11 cellular contexts compared by ENCODE assay signal in the genomic region with DNA sequence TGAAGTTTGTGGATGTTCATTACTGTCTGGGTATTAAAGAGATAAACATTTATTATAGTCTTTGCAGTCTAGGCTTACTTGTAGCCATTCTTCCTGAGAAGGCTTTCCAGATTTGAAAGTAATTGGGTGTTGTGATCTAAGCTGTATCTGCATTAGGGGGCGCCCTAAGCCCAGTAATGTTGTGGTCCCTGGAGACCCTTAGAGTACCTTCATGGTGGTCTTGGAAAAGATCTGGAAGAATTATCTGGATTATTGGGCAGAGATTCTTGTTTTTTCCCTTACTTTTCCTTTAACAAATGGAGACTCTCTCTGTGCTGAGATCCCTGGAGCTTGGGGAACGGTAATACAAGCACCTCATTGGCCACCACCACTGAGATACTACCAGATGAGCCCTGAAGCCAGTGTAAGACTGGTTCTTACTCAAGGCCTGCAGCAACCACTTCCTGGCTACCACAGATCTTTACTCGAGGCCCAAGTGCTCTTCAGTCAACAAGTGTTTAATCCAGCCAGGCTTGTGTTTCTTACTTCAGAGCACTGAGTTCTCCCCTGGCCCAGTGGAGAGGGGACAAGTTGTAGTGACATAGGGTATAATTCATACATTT.
DNase-seq lines count a peak whose midpoint lies in the region; ATAC-seq, FAIRE-seq and TF ChIP-seq lines count a peak whose summit lies in the region.
"Had no signal": no experiment of that assay in that cellular context is flagged by ENCODE, and none has a peak within 500 bp of the region (broad histone marks: within the 10 kb centered on the region; RNA-seq: fewer than 3 reads in every experiment).

No MANE protein-coding gene starts in this region.

- no peak overlapping the region for H3K27ac Mint-ChIP-seq in astrocyte (ENCODE audit: unreplicated experiment)
- H3K27ac Mint-ChIP-seq: activated naive CD4-positive, alpha-beta T cell treated with anti-CD3 and anti-CD28 coated beads, Interleukin-2, amount 50 U/mL, for 24 hours had no signal

- no peak overlapping the region for H3K23ac ChIP-seq in mesenchymal stem cell (ENCODE audit: low read length in 2 of 2)

- WGBS in mesenchymal stem cell: 63% methylated on average over 2 of the region's 3 CpGs

- no peaks in the 10 kb centered on the region for H3K27me3 Mint-ChIP-seq in astrocyte (ENCODE audit: low read depth, unreplicated experiment)
- H3K27me3 Mint-ChIP-seq: activated naive CD4-positive, alpha-beta T cell treated with anti-CD3 and anti-CD28 coated beads, Interleukin-2, amount 50 U/mL, for 24 hours had no signal

- H3K36me3 Mint-ChIP-seq in astrocyte (ENCODE audit: low read depth, unreplicated experiment): no peaks in the 10 kb centered on the region

- no peak overlapping the region for H4K8ac ChIP-seq in mesenchymal stem cell (ENCODE audit: low read length)

- H3K18ac ChIP-seq in mesenchymal stem cell (ENCODE audit: low read depth in 1 of 2, low read length in 2 of 2): no peak overlapping the region

- no peak overlapping the region for H2AFZ ChIP-seq in astrocyte (ENCODE audit: low read depth, low read length)
- H2AFZ ChIP-seq in mesenchymal stem cell (ENCODE audit: low read depth, low read length): no peak overlapping the region

- no peak overlapping the region for H3K4ac ChIP-seq in mesenchymal stem cell (ENCODE audit: low read depth in 1 of 2, low read length in 2 of 2)

- no peak overlapping the region for H3K4me3 Mint-ChIP-seq in astrocyte (ENCODE audit: unreplicated experiment)
- H3K4me3 Mint-ChIP-seq: activated naive CD4-positive, alpha-beta T cell treated with anti-CD3 and anti-CD28 coated beads, Interleukin-2, amount 50 U/mL, for 24 hours had no signal

- H3K4me1 ChIP-seq in astrocyte (ENCODE audit: insufficient read depth, low read length): no peaks in the 10 kb centered on the region
- no peaks in the 10 kb centered on the region for H3K4me1 ChIP-seq in mesenchymal stem cell (ENCODE audit: control insufficient read depth, insufficient read depth, low read depth, low read length)
- H3K4me1 ChIP-seq in ascending aorta: no peaks in the 10 kb centered on the region
- H3K4me1 ChIP-seq: gastrocnemius medialis had no signal

- H4K20me1 ChIP-seq in astrocyte (ENCODE audit: insufficient read depth, low read length): no peaks in the 10 kb centered on the region

- H3K4me1 Mint-ChIP-seq in astrocyte (ENCODE audit: low read depth, unreplicated experiment): no peaks in the 10 kb centered on the region
- H3K4me1 Mint-ChIP-seq: activated naive CD4-positive, alpha-beta T cell treated with anti-CD3 and anti-CD28 coated beads, Interleukin-2, amount 50 U/mL, for 24 hours had no signal

- intact Hi-C loops in ascending aorta (cut with DNase I) (no loop called here), left ventricle myocardium superior (cut with micrococcal nuclease) (no loop called here)

- DNase-seq in ELF-1 (ENCODE audit: low read depth, low spot score) (peak; percentile 62), astrocyte (ENCODE audit: low read depth) (no peak), mesenchymal stem cell (peak; percentile 0), frontal cortex (ENCODE audit: low spot score in 2 of 2) (no peak), ascending aorta (ENCODE audit: low spot score in 2 of 2) (no peak), left ventricle myocardium superior (no peak)
- DNase-seq: gastrocnemius medialis; NK-92 treated with Interleukin-12 subunit alpha and Interleukin-12 subunit beta, amount 100 ng/mL, for 24 hours had no signal

- H3K79me2 ChIP-seq in astrocyte (ENCODE audit: insufficient read depth, low read length): no peaks in the 10 kb centered on the region

- H2BK12ac ChIP-seq in mesenchymal stem cell (ENCODE audit: low read length in 2 of 2): no peak overlapping the region

- H2BK5ac ChIP-seq in mesenchymal stem cell (ENCODE audit: low read depth, low read length, poor library complexity, severe bottlenecking): no peak overlapping the region

- H3K4me2 ChIP-seq in astrocyte (ENCODE audit: low read length): no peak overlapping the region
- H3K4me2 ChIP-seq in mesenchymal stem cell (ENCODE audit: low read length, poor library complexity, severe bottlenecking): no peak overlapping the region

- ATAC-seq in HG02759 (IDR thresholded peaks at IDR 0.05; ENCODE audit: unreplicated experiment): no peak
- ATAC-seq in left ventricle myocardium superior: no peak
- ATAC-seq: gastrocnemius medialis had no signal

- FAIRE-seq in astrocyte (lab: Jason Lieb, UNC) (peak; percentile 93), frontal cortex (lab: Jason Lieb, UNC) (no peak)

- H3K27ac ChIP-seq in astrocyte (ENCODE audit: low read depth, low read length) (no peak overlapping the region), mesenchymal stem cell (ENCODE audit: low read length, poor library complexity, severe bottlenecking) (no peak overlapping the region), ascending aorta (no peak overlapping the region)
- H3K27ac ChIP-seq: gastrocnemius medialis had no signal

- H3K9me3 Mint-ChIP-seq in astrocyte (ENCODE audit: unreplicated experiment): no peaks in the 10 kb centered on the region

- H3K14ac ChIP-seq in mesenchymal stem cell (ENCODE audit: low read length in 2 of 2): no peak overlapping the region

- TF ChIP-seq CTCF in astrocyte (IDR thresholded peaks at IDR 0.05; ENCODE audit: insufficient read depth, low read depth, low read length): peak; percentile 8
- TF ChIP-seq CTCF in ascending aorta (IDR thresholded peaks at IDR 0.05): no peak

- TF ChIP-seq EP300 in Ishikawa (IDR thresholded peaks at IDR 0.05; ENCODE audit: borderline replicate concordance): no peak

- H3K36me3 ChIP-seq in astrocyte (ENCODE audit: insufficient read depth, low read length): no peaks in the 10 kb centered on the region
- no peaks in the 10 kb centered on the region for H3K36me3 ChIP-seq in mesenchymal stem cell (ENCODE audit: control insufficient read depth in 1 of 2, insufficient read depth in 2 of 2, low read depth in 1 of 2, low read length in 2 of 2)
- H3K36me3 ChIP-seq in ascending aorta: no peaks in the 10 kb centered on the region
- H3K36me3 ChIP-seq: gastrocnemius medialis had no signal

- H2AK5ac ChIP-seq in mesenchymal stem cell (ENCODE audit: low read length, severe bottlenecking): no peak overlapping the region

- TF ChIP-seq RAD21 in Ishikawa (IDR thresholded peaks at IDR 0.05; ENCODE audit: low read depth): peak; percentile 31; the same call in 1 of the 2 replicates

- H4K91ac ChIP-seq in mesenchymal stem cell (ENCODE audit: low read length): no peak overlapping the region

- no peak overlapping the region for H2BK15ac ChIP-seq in mesenchymal stem cell (ENCODE audit: low read depth, poor library complexity, severe bottlenecking)

- H3K9me3 ChIP-seq in astrocyte (ENCODE audit: insufficient read depth, low read depth, low read length): no peaks in the 10 kb centered on the region
- peaks cover 5% of the 10 kb centered on the region for H3K9me3 ChIP-seq in mesenchymal stem cell (ENCODE audit: control insufficient read depth, low read length)
- H3K9me3 ChIP-seq in ascending aorta: peaks cover 0 to 3% of the 10 kb centered on the region in 2 donors
- H3K9me3 ChIP-seq: gastrocnemius medialis had no signal

- H3K9ac ChIP-seq in astrocyte (ENCODE audit: low read length) (no peak overlapping the region), mesenchymal stem cell (ENCODE audit: low read length) (no peak overlapping the region)

- H2BK120ac ChIP-seq in mesenchymal stem cell (ENCODE audit: low read depth, low read length): no peak overlapping the region

- no peaks in the 10 kb centered on the region for H3K79me1 ChIP-seq in mesenchymal stem cell (replicated peaks; ENCODE audit: low read length, poor library complexity, severe bottlenecking)

- no peaks in the 10 kb centered on the region for H3K27me3 ChIP-seq in astrocyte (ENCODE audit: insufficient read depth, low read length)
- H3K27me3 ChIP-seq in mesenchymal stem cell (ENCODE audit: control insufficient read depth in 1 of 2, insufficient read depth in 1 of 2, low read length in 2 of 2): no peaks in the 10 kb centered on the region
- no peaks in the 10 kb centered on the region for H3K27me3 ChIP-seq in ascending aorta
- H3K27me3 ChIP-seq: gastrocnemius medialis had no signal

- H3K4me3 ChIP-seq in astrocyte (ENCODE audit: insufficient read depth, low read depth, low read length) (no peak overlapping the region), mesenchymal stem cell (ENCODE audit: insufficient read depth in 1 of 2, low read depth in 1 of 2, low read length in 2 of 2) (no peak overlapping the region), ascending aorta (no peak overlapping the region)
- H3K4me3 ChIP-seq: gastrocnemius medialis had no signal

TF ChIP-seq in Ishikawa, 13 proteins besides CTCF, POLR2A, EP300 and RAD21:
- TF ChIP-seq, protein P1, sequence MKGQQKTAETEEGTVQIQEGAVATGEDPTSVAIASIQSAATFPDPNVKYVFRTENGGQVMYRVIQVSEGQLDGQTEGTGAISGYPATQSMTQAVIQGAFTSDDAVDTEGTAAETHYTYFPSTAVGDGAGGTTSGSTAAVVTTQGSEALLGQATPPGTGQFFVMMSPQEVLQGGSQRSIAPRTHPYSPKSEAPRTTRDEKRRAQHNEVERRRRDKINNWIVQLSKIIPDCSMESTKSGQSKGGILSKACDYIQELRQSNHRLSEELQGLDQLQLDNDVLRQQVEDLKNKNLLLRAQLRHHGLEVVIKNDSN (IDR thresholded peaks at IDR 0.05): no peak
- TF ChIP-seq, protein P2, sequence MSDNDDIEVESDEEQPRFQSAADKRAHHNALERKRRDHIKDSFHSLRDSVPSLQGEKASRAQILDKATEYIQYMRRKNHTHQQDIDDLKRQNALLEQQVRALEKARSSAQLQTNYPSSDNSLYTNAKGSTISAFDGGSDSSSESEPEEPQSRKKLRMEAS (IDR thresholded peaks at IDR 0.05): no peak
- TF ChIP-seq TAF1 (IDR thresholded peaks at IDR 0.05; ENCODE audit: low read depth): no peak
- no peak for TF ChIP-seq CREB1 (IDR thresholded peaks at IDR 0.05; ENCODE audit: low read depth)
- no peak for TF ChIP-seq EGR1 (IDR thresholded peaks at IDR 0.05)
- TF ChIP-seq ZBTB7A (IDR thresholded peaks at IDR 0.05; ENCODE audit: low read depth): no peak
- TF ChIP-seq CEBPB (IDR thresholded peaks at IDR 0.05): no peak
- TF ChIP-seq NFIC (IDR thresholded peaks at IDR 0.05): no peak
- TF ChIP-seq FOXM1 (IDR thresholded peaks at IDR 0.05; ENCODE audit: borderline replicate concordance, low read depth): no peak

Comparison
In these comparisons a context has a peak if more than half of its experiments do, and no peak if none do; other contexts are left out.
1. DNase-seq: peak in ELF-1 (single experiment) and mesenchymal stem cell (single experiment); none in astrocyte (single experiment), frontal cortex (0 of 2), ascending aorta (0 of 2) and left ventricle myocardium superior (single experiment).